In the genomic region with DNA sequence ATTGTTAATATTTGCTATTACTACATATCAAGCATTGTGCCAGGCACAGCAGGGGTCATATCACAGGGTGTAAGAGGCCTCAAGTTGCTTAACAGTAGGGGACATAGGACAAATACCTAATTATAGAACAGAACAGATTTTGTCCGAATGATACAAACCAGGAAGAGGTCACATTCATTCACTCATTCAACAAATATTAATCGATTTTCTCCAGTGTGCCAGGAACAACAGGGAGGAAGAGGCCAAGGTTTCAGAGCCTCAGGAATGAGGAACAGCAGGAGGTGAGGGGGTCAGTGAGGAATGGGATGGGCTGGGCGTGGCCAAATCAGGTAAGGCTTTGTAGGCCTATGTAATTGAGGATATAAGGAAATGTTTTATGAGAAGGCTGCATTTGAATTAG, we compare ENCODE assay signal across 21 cellular contexts. TPM values are rescaled to one million over a fixed set of nuclear protein-coding genes. Genes with fewer than 3 reads are reported as not detected.
DNase-seq lines count a peak whose midpoint lies in the region; ATAC-seq, FAIRE-seq and TF ChIP-seq lines count a peak whose summit lies in the region.
"Had no signal": no experiment of that assay in that cellular context is flagged by ENCODE, and none has a peak within 500 bp of the region (broad histone marks: within the 10 kb centered on the region; RNA-seq: fewer than 3 reads in every experiment).

No MANE protein-coding gene starts in this region.

- no peak overlapping the region for H2AFZ ChIP-seq in H1 (ENCODE audit: low read length)

- TF ChIP-seq POLR2A in H1 (IDR thresholded peaks at IDR 0.05; ENCODE audit: control extremely low read depth in 1 of 2, low read depth in 2 of 2, low read length in 2 of 2) (no peak), spleen (IDR thresholded peaks at IDR 0.05) (no peak)

- H3K4me3 ChIP-seq in H1 (ENCODE audit: extremely low read depth in 1 of 4, insufficient read depth in 2 of 4, low read depth in 3 of 4, low read length in 4 of 4) (no peak overlapping the region), liver (ENCODE audit: low read depth in 1 of 3, low read length in 3 of 3) (no peak overlapping the region), spleen (no peak overlapping the region)

- ATAC-seq in activated CD8-positive, alpha-beta memory T cell treated with anti-CD3 and anti-CD28 coated beads, Interleukin-2, amount 10 ng/mL, durations not matched to agents 7 days and 5 days = no peak
- no peak for ATAC-seq in GM21360 (IDR thresholded peaks at IDR 0.05; ENCODE audit: unreplicated experiment)

- no peak overlapping the region for H2BK5ac ChIP-seq in H1 (ENCODE audit: low read depth, low read length)

- no peak overlapping the region for H2BK12ac ChIP-seq in H1 (ENCODE audit: low read depth, low read length)

- no peak overlapping the region for H2BK120ac ChIP-seq in H1 (replicated peaks; ENCODE audit: low read depth, low read length)

- H3K9me3 ChIP-seq in H1 (ENCODE audit: insufficient read depth in 2 of 2, low read depth in 1 of 2, low read length in 1 of 2) (0 out of 4 replicates have a peak, but pooled peaks cover 0 to 2% of the 10 kb centered on the region in 2 experiments), liver (ENCODE audit: control insufficient read depth in 4 of 4, low read length in 3 of 4) (no peaks in the 10 kb centered on the region), spleen (no peaks in the 10 kb centered on the region)

- H4K91ac ChIP-seq in H1 (replicated peaks; ENCODE audit: insufficient read length, low read length) = no peak overlapping the region

- no peak overlapping the region for H3K56ac ChIP-seq in H1 (replicated peaks; ENCODE audit: insufficient read length, low read depth, low read length)

- H3K36me3 ChIP-seq in H1 (ENCODE audit: control insufficient read depth in 2 of 4, insufficient read depth in 4 of 4, low read length in 3 of 4) (no peaks in the 10 kb centered on the region), liver (ENCODE audit: control insufficient read depth in 4 of 4, insufficient read depth in 3 of 4, low read depth in 1 of 4, low read length in 3 of 4) (no peaks in the 10 kb centered on the region), spleen (no peaks in the 10 kb centered on the region)

- WGBS in H1 (ENCODE audit: extremely low coverage in 1 of 2, insufficient coverage in 1 of 2, insufficient read length in 1 of 2, insufficient replicate concordance in 2 of 2, low coverage in 1 of 2, low lambda C conversion rate in 2 of 2, missing lambda C conversion rate in 1 of 2), 2 experiments = 77% methylated on average over 3 of the region's 3 CpGs; no CpG with 5 or more reads in 1 of the 2 experiments
- WGBS in liver = 35% methylated on average over 3 of the region's 3 CpGs
- WGBS in spleen, 5 donors = 63 to 80% (median 73%) methylated on average over 3 of the region's 3 CpGs

- no peak for TF ChIP-seq EP300 in H1 (IDR thresholded peaks at IDR 0.05; ENCODE audit: borderline replicate concordance in 1 of 2, low read depth in 2 of 2, low read length in 2 of 2)

- no peak overlapping the region for H3K14ac ChIP-seq in H1 (ENCODE audit: insufficient read length)

- H3K4me3 Mint-ChIP-seq in activated CD8-positive, alpha-beta memory T cell treated with anti-CD3 and anti-CD28 coated beads, Interleukin-2, amount 10 ng/mL, durations not matched to agents 7 days and 5 days = no peak overlapping the region
- H3K4me3 Mint-ChIP-seq: CD4-positive, alpha-beta memory T cell; IgD-negative memory B cell had no signal

- peaks cover 6% of the 10 kb centered on the region for H3K27me3 Mint-ChIP-seq in activated CD8-positive, alpha-beta memory T cell treated with anti-CD3 and anti-CD28 coated beads, Interleukin-2, amount 10 ng/mL, durations not matched to agents 7 days and 5 days

- no peak overlapping the region for H3K4me2 ChIP-seq in H1 (ENCODE audit: insufficient read depth in 1 of 2, low read depth in 2 of 2, low read length in 2 of 2)

- DNase-seq in activated CD8-positive, alpha-beta memory T cell treated with anti-CD3 and anti-CD28 coated beads, Interleukin-2, amount 10 ng/mL, durations not matched to agents 7 days and 5 days = peak; percentile 4
- DNase-seq in activated CD8-positive, alpha-beta memory T cell treated with anti-CD3 and anti-CD28 coated beads for 24 hours = no peak
- DNase-seq in H1 (ENCODE audit: low read depth in 1 of 2, low spot score in 2 of 2) (no peak), inferior parietal cortex (ENCODE audit: extremely low spot score) (no peak), SW 1271 (lab: John Stamatoyannopoulos, UW) (no peak), spleen (no peak)
- DNase-seq: 8988T; CD4-positive, alpha-beta memory T cell; DND-41; NCI-H1105 treated with DMSO at 0.1 percent for 48 hours; NCI-H2029 treated with DMSO at 0.1 percent for 48 hours; NCI-H2171 treated with DMSO at 0.1 percent for 48 hours; NCI-H446 treated with DMSO at 0.1 percent for 48 hours; NCI-H748 treated with DMSO at 0.1 percent for 48 hours had no signal

- TF ChIP-seq RAD21 in H1 (IDR thresholded peaks at IDR 0.05 in 1 of 2, conservative IDR thresholded peaks at IDR 0.05 in 1 of 2; ENCODE audit: low read depth in 2 of 2, low read length in 2 of 2) = no peak
- TF ChIP-seq RAD21 in liver (IDR thresholded peaks at IDR 0.05) = peak; percentile 20 to 28

- TF ChIP-seq CTCF in H1 (IDR thresholded peaks at IDR 0.05; ENCODE audit: control extremely low read depth in 1 of 3, insufficient read depth in 1 of 3, low read depth in 1 of 3, low read length in 3 of 3) (no peak), liver (IDR thresholded peaks at IDR 0.05; ENCODE audit: low read depth, low read length, missing input control) (no peak), spleen (IDR thresholded peaks at IDR 0.05 in 8 of 11, conservative IDR thresholded peaks at IDR 0.05 in 3 of 11) (no peak)

- H2BK15ac ChIP-seq in H1 (ENCODE audit: low read length) = no peak overlapping the region

- H3K27me3 ChIP-seq in H1 (replicated peaks in 1 of 4; ENCODE audit: control insufficient read depth in 3 of 4, extremely low read depth in 1 of 4, insufficient read depth in 3 of 4, low read length in 3 of 4) (no peaks in the 10 kb centered on the region), liver (ENCODE audit: control insufficient read depth in 4 of 4, insufficient read depth in 4 of 4, low read length in 3 of 4) (no peaks in the 10 kb centered on the region), spleen (replicated peaks in 1 of 7) (peaks cover 0 to 3% (median 0%) of the 10 kb centered on the region in 7 donors)

- H3K23me2 ChIP-seq in H1 (ENCODE audit: low read depth, low read length) = no peaks in the 10 kb centered on the region

- FAIRE-seq in H1 (lab: Jason Lieb, UNC) = peak; percentile 77
- FAIRE-seq: D721Med, G401.6 had no signal

- H3K9me3 Mint-ChIP-seq in activated CD8-positive, alpha-beta memory T cell treated with anti-CD3 and anti-CD28 coated beads, Interleukin-2, amount 10 ng/mL, durations not matched to agents 7 days and 5 days (ENCODE audit: low read depth) = no peaks in the 10 kb centered on the region
- H3K9me3 Mint-ChIP-seq: CD4-positive, alpha-beta memory T cell had no signal

- no peak overlapping the region for H2AK5ac ChIP-seq in H1 (ENCODE audit: low read depth, low read length)

- no peak overlapping the region for H3K4ac ChIP-seq in H1 (replicated peaks; ENCODE audit: insufficient read length, low read depth, low read length)

- no peak overlapping the region for H3K18ac ChIP-seq in H1 (ENCODE audit: extremely low read depth, low read length)

- intact Hi-C loops in spleen (cut with DNase I; ENCODE audit: low total_unique reads) = no loop called here

- POLR2A ChIA-PET in H1 (lab: Charles Lee; ENCODE audit: partially characterized antibody) = no interaction called here

- no peak overlapping the region for H2BK20ac ChIP-seq in H1 (ENCODE audit: low read length)

- H3K9ac ChIP-seq in H1 (replicated peaks in 1 of 4; ENCODE audit: extremely low read depth in 1 of 4, low read depth in 3 of 4, low read length in 3 of 4) (no peak overlapping the region), liver (ENCODE audit: low read depth in 1 of 2, low read length in 2 of 2) (no peak overlapping the region)

- H3K4me1 ChIP-seq in H1 (replicated peaks in 1 of 4; ENCODE audit: control insufficient read depth in 3 of 4, insufficient read depth in 4 of 4, low read length in 3 of 4) = peaks cover 0 to 4% (median 1%) of the 10 kb centered on the region in 4 experiments; a peak in 4 of 7 replicates
- H3K4me1 ChIP-seq in liver (ENCODE audit: control insufficient read depth in 4 of 4, insufficient read depth in 4 of 4, low read length in 3 of 4) = peaks cover 3 to 9% (median 4%) of the 10 kb centered on the region in 4 donors
- no peaks in the 10 kb centered on the region for H3K4me1 ChIP-seq in spleen

- CTCF ChIA-PET in activated CD8-positive, alpha-beta memory T cell treated with anti-CD3 and anti-CD28 coated beads, Interleukin-2, amount 10 ng/mL, durations not matched to agents 7 days and 5 days (lab: Charles Lee) = no interaction called here
- CTCF ChIA-PET in H1 (lab: Charles Lee; ENCODE audit: partially characterized antibody) = interaction anchor here (2.5 kb wide), 1 partner anchor 16 kb away, joined by 6 read pairs; no protein-coding TSS in a partner anchor

- H4K5ac ChIP-seq in H1 (ENCODE audit: insufficient read length, low read depth, low read length) = no peak overlapping the region

- no peaks in the 10 kb centered on the region for H3K79me2 ChIP-seq in H1 (ENCODE audit: control insufficient read depth in 1 of 2, insufficient read depth in 2 of 2, low read length in 2 of 2)

- H3K23ac ChIP-seq in H1 (ENCODE audit: insufficient read length) = no peak overlapping the region

- no peak overlapping the region for H3K27ac Mint-ChIP-seq in activated CD8-positive, alpha-beta memory T cell treated with anti-CD3 and anti-CD28 coated beads, Interleukin-2, amount 10 ng/mL, durations not matched to agents 7 days and 5 days
- H3K27ac Mint-ChIP-seq: CD4-positive, alpha-beta memory T cell; IgD-negative memory B cell had no signal

- no peaks in the 10 kb centered on the region for H3K4me1 Mint-ChIP-seq in activated CD8-positive, alpha-beta memory T cell treated with anti-CD3 and anti-CD28 coated beads, Interleukin-2, amount 10 ng/mL, durations not matched to agents 7 days and 5 days
- H3K4me1 Mint-ChIP-seq: CD4-positive, alpha-beta memory T cell; IgD-negative memory B cell had no signal

- no peaks in the 10 kb centered on the region for H3K36me3 Mint-ChIP-seq in activated CD8-positive, alpha-beta memory T cell treated with anti-CD3 and anti-CD28 coated beads, Interleukin-2, amount 10 ng/mL, durations not matched to agents 7 days and 5 days
- H3K36me3 Mint-ChIP-seq: CD4-positive, alpha-beta memory T cell; IgD-negative memory B cell had no signal

- no peaks in the 10 kb centered on the region for H4K20me1 ChIP-seq in H1 (replicated peaks in 1 of 2; ENCODE audit: control insufficient read depth in 1 of 2, insufficient read depth in 2 of 2, low read length in 2 of 2)

- no peak overlapping the region for H3K27ac ChIP-seq in H1 (ENCODE audit: low read depth, low read length)
- no peak overlapping the region for H3K27ac ChIP-seq in liver (ENCODE audit: low read depth in 1 of 2, low read length in 2 of 2)
- no peak overlapping the region for H3K27ac ChIP-seq in spleen
- H3K27ac ChIP-seq: RWPE1 had no signal

- H3K79me1 ChIP-seq in H1 (ENCODE audit: low read depth, low read length) = no peaks in the 10 kb centered on the region

- H4K8ac ChIP-seq in H1 (ENCODE audit: extremely low read depth, insufficient read depth, low read length) = no peak overlapping the region

RNA-seq across cellular contexts. Expression of a gene that starts 11.2 kb away (rescaled TPM):
- total RNA-seq in activated CD8-positive, alpha-beta memory T cell treated with anti-CD3 and anti-CD28 coated beads, Interleukin-2, amount 10 ng/mL, durations not matched to agents 7 days and 5 days = not detected
- total RNA-seq in H1 (2021; fragmentation: NEBNext Ultra II Directional; extraction: Animal tissue kit (Norgen Biotek cat#: 25700)) = 11.7 and 12.1 TPM in 2 replicates
- 14.6 and 17.0 TPM in 2 replicates for polyA plus RNA-seq in H1 (2011; rRNA removed)
- polyA plus RNA-seq in H1 (2011; cell fraction: cytosol; rRNA removed) = 12.6 TPM
- 13.9 TPM for polyA plus RNA-seq in H1 (2011; cell fraction: nucleus; rRNA removed)
- polyA plus RNA-seq in H1 (2012, experiment 1 of 2) = 9.8 to 12.9 TPM (median 11.2 TPM) in 4 replicates
- polyA plus RNA-seq in H1 (2012, experiment 2 of 2) = 8.0 TPM
- 15.6 TPM for polyA plus RNA-seq in H1 (2013, experiment 1 of 2)
- polyA plus RNA-seq in H1 (2013, experiment 2 of 2) = 15.4 TPM
- 30.1 and 33.6 TPM in 2 replicates for polyA minus RNA-seq in H1 (2011; rRNA and poly(A)+ RNA removed)
- 16.4 TPM for polyA minus RNA-seq in H1 (2011; cell fraction: cytosol; rRNA and poly(A)+ RNA removed)
- 11.5 TPM for polyA minus RNA-seq in H1 (2011; cell fraction: nucleus; rRNA and poly(A)+ RNA removed)
- 10 to 100 TPM in 1 of 2 donors, under 1 TPM in 1; 0.09 to 14.3 TPM for total RNA-seq in liver
- polyA plus RNA-seq in liver = 10 to 100 TPM in 1 of 2 donors, 1 to 10 TPM in 1; 3.8 to 10.5 TPM
- not detected for total RNA-seq in spleen
- polyA plus RNA-seq in spleen = under 1 TPM; 0.04 to 0.14 (median 0.10) TPM
- total RNA-seq: CD4-positive, alpha-beta memory T cell had no signal
- polyA plus RNA-seq: BJ; CD4-positive, alpha-beta memory T cell; IgD-negative memory B cell had no signal

RNA-seq across cellular contexts. Expression of a gene that starts 25.9 kb away (rescaled TPM):
- total RNA-seq in activated CD8-positive, alpha-beta memory T cell treated with anti-CD3 and anti-CD28 coated beads, Interleukin-2, amount 10 ng/mL, durations not matched to agents 7 days and 5 days = 1 to 10 TPM; 1.8 to 2.9 TPM
- total RNA-seq in H1 (2021; fragmentation: NEBNext Ultra II Directional; extraction: Animal tissue kit (Norgen Biotek cat#: 25700)) = 3.5 TPM in 2 replicates
- polyA plus RNA-seq in H1 (2011; rRNA removed) = 1.1 and 1.5 TPM in 2 replicates
- 2.1 TPM for polyA plus RNA-seq in H1 (2011; cell fraction: cytosol; rRNA removed)
- 1.5 TPM for polyA plus RNA-seq in H1 (2011; cell fraction: nucleus; rRNA removed)
- polyA plus RNA-seq in H1 (2012, experiment 1 of 2) = 1.9 to 2.2 TPM (median 2.2 TPM) in 4 replicates
- polyA plus RNA-seq in H1 (2012, experiment 2 of 2) = 0.33 TPM
- polyA plus RNA-seq in H1 (2013, experiment 1 of 2) = 1.9 TPM
- polyA plus RNA-seq in H1 (2013, experiment 2 of 2) = 1.9 TPM
- polyA minus RNA-seq in H1 (2011; rRNA and poly(A)+ RNA removed) = 5.0 and 7.4 TPM in 2 replicates
- 4.4 TPM for polyA minus RNA-seq in H1 (2011; cell fraction: cytosol; rRNA and poly(A)+ RNA removed)
- polyA minus RNA-seq in H1 (2011; cell fraction: nucleus; rRNA and poly(A)+ RNA removed) = 13.4 TPM
- 1 to 10 TPM; 2.1 to 2.7 TPM for total RNA-seq in liver
- 1 to 10 TPM in 1 of 2 donors, under 1 TPM in 1; 0.73 to 1.7 TPM for polyA plus RNA-seq in liver
- 1 to 10 TPM; 5.4 to 9.5 (median 7.0) TPM for total RNA-seq in spleen
- 1 to 10 TPM; 1.9 to 3.5 (median 2.4) TPM for polyA plus RNA-seq in spleen

RNA-seq across cellular contexts. Expression of a gene that starts 53.0 kb away (rescaled TPM):
- 1 to 10 TPM; 7.1 to 7.6 TPM for total RNA-seq in activated CD8-positive, alpha-beta memory T cell treated with anti-CD3 and anti-CD28 coated beads, Interleukin-2, amount 10 ng/mL, durations not matched to agents 7 days and 5 days
- total RNA-seq in H1 (2021; fragmentation: NEBNext Ultra II Directional; extraction: Animal tissue kit (Norgen Biotek cat#: 25700)) = 10.2 and 12.7 TPM in 2 replicates
- polyA plus RNA-seq in H1 (2011; rRNA removed) = 2.4 and 3.3 TPM in 2 replicates
- polyA plus RNA-seq in H1 (2011; cell fraction: cytosol; rRNA removed) = 5.6 TPM
- polyA plus RNA-seq in H1 (2011; cell fraction: nucleus; rRNA removed) = 9.6 TPM
- 8.1 to 11.0 TPM (median 9.8 TPM) in 4 replicates for polyA plus RNA-seq in H1 (2012, experiment 1 of 2)
- 0.64 TPM for polyA plus RNA-seq in H1 (2012, experiment 2 of 2)
- 7.0 TPM for polyA plus RNA-seq in H1 (2013, experiment 1 of 2)
- polyA plus RNA-seq in H1 (2013, experiment 2 of 2) = 6.4 TPM
- 8.3 and 11.6 TPM in 2 replicates for polyA minus RNA-seq in H1 (2011; rRNA and poly(A)+ RNA removed)
- polyA minus RNA-seq in H1 (2011; cell fraction: cytosol; rRNA and poly(A)+ RNA removed) = 3.3 TPM
- polyA minus RNA-seq in H1 (2011; cell fraction: nucleus; rRNA and poly(A)+ RNA removed) = 14.8 TPM
- 1 to 10 TPM; 4.0 to 6.1 TPM for total RNA-seq in liver
- 1 to 10 TPM; 1.5 to 2.3 TPM for polyA plus RNA-seq in liver
- 10 to 100 TPM in 3 of 7 donors, 1 to 10 TPM in 4; 6.3 to 12.4 (median 8.8) TPM for total RNA-seq in spleen
- polyA plus RNA-seq in spleen = 10 to 100 TPM in 2 of 3 donors, 1 to 10 TPM in 1; 9.9 to 11.8 (median 11.3) TPM
